ENCODE assay signal across 8 cellular contexts in genomic region chr1:93446837-93447451, GRCh38. TPM values are rescaled to one million over a fixed set of nuclear protein-coding genes. Genes with fewer than 3 reads are reported as not detected.
DNase-seq lines count a peak whose midpoint lies in the region; ATAC-seq and TF ChIP-seq lines count a peak whose summit lies in the region.

No MANE protein-coding gene starts in this region.

- ATAC-seq in GM18861 (IDR thresholded peaks at IDR 0.05; ENCODE audit: unreplicated experiment) (no peak), HG03175 (IDR thresholded peaks at IDR 0.05; ENCODE audit: unreplicated experiment) (no peak)

- H3K4me3 Mint-ChIP-seq in mesothelial cell of epicardium, result peak overlapping the region; percentile 98

- H3K4me3 ChIP-seq in dorsolateral prefrontal cortex (peak overlapping the region; percentile 57 to 92 (median 78)), uterus (peak overlapping the region; percentile 82 to 97)

- intact Hi-C loops in dorsolateral prefrontal cortex (cut with DNase I) (loop anchor here in 1 of 2 donors (10.0 kb wide), 2 partner anchors 168 to 398 kb away; no protein-coding TSS in a partner anchor), uterus (cut with DNase I; ENCODE audit: low total_unique reads) (loop anchor here (5.0 to 10.0 kb wide), 2 partner anchors 168 to 400 kb away; no protein-coding TSS in a partner anchor)

- no peaks in the 10 kb centered on the region for H3K36me3 ChIP-seq in uterus

- peak overlapping the region in 8 of 59 donors; percentile 21 to 82 (median 72) for H3K27ac ChIP-seq in dorsolateral prefrontal cortex
- H3K27ac ChIP-seq in uterus, result peak overlapping the region; percentile 76 to 80

- no peaks in the 10 kb centered on the region for H3K4me1 ChIP-seq in uterus

- peak overlapping the region; percentile 78 for H3K27ac Mint-ChIP-seq in mesothelial cell of epicardium

- no peaks in the 10 kb centered on the region for H3K36me3 Mint-ChIP-seq in mesothelial cell of epicardium

- no peaks in the 10 kb centered on the region for H3K9me3 Mint-ChIP-seq in mesothelial cell of epicardium

- DNase-seq in AG08396 (ENCODE audit: low spot score), result peak; percentile 9
- DNase-seq in HT-29 (ENCODE audit: low spot score), result peak; percentile 93
- peak; percentile 82 for DNase-seq in OCI-M2 (lab: John Stamatoyannopoulos, UW; ENCODE audit: unreplicated experiment)
- DNase-seq in dorsolateral prefrontal cortex, result peak in 1 of 10 donors; percentile 55
- no peak for DNase-seq in mesothelial cell of epicardium (ENCODE audit: low spot score in 2 of 2, unreplicated experiment in 2 of 2)
- DNase-seq in uterus, result peak in 1 of 2 donors; percentile 31

- TF ChIP-seq POLR2A in uterus (IDR thresholded peaks at IDR 0.05), result no peak

- no peaks in the 10 kb centered on the region for H3K27me3 Mint-ChIP-seq in mesothelial cell of epicardium (ENCODE audit: low read depth)

- peaks cover 28% of the 10 kb centered on the region for H3K4me1 Mint-ChIP-seq in mesothelial cell of epicardium

- H3K9me3 ChIP-seq in uterus, result no peaks in the 10 kb centered on the region

- no peak for TF ChIP-seq CTCF in dorsolateral prefrontal cortex (IDR thresholded peaks at IDR 0.05 in 54 of 56, conservative IDR thresholded peaks at IDR 0.05 in 2 of 56; ENCODE audit: low read depth in 1 of 56, partially characterized antibody in 56 of 56)
- no peak for TF ChIP-seq CTCF in mesothelial cell of epicardium (IDR thresholded peaks at IDR 0.05; ENCODE audit: unreplicated experiment)
- no peak for TF ChIP-seq CTCF in uterus (IDR thresholded peaks at IDR 0.05)

- H3K27me3 ChIP-seq in dorsolateral prefrontal cortex (peaks cover 0 to 42% (median 21%) of the 10 kb centered on the region in 45 donors), uterus (no peaks in the 10 kb centered on the region)

RNA-seq across cellular contexts. Expression of gene FNBP1L, which starts 1.0 kb away (rescaled TPM):
- total RNA-seq in HT-29 (2014; rRNA removed; shearing (Covaris generic)), result 13.9 and 15.1 TPM in 2 replicates
- total RNA-seq in dorsolateral prefrontal cortex (10 to 100 TPM; 12.4 to 32.1 (median 20.8) TPM), mesothelial cell of epicardium (71.5 to 74.5 TPM (median 73.7 TPM) in 3 replicates), uterus (10 to 100 TPM; 14.9 to 88.1 (median 23.0) TPM)

Comparison
In these comparisons a context has a peak if more than half of its experiments do, and no peak if none do; other contexts are left out.
1. DNase-seq: peak in AG08396 (single experiment), HT-29 (single experiment) and OCI-M2 (single experiment); none in mesothelial cell of epicardium (0 of 2).